8 cellular contexts compared by ENCODE assay signal in the genomic region with DNA sequence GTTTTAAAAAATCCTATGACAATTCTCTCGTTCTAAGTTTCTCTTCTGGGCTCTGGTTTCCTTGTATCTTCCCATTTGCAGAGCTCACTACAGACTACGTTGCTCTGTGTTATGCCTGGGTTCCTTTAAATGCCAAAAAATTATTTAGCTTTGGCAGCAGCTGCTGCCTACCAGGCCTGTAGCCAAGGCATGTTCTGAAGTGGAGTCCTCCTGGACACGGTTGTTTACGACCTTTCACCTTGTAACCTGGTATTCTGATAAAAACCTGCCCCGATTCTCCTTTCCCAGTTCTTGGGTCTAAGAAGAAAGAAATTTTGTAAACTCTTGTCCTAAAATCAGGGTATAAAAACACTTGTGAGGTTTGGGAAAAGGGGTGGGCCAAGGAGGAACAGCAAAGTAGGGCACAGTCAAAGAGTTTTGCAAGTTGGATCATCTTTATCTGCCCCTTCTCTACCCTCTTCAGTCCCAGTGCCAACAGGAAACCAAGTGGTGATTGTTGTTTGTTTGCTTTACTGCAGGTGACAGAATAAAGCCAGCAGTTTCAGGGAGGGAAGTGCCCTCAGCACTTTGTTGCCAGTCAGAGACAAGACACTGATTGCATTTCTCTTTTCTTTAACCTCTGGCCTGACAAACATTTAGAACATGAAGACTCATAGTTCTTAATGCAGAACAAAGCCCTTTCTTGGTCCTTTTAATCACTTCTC. TPM values are rescaled to one million over a fixed set of nuclear protein-coding genes. Genes with fewer than 3 reads are reported as not detected.
DNase-seq lines count a peak whose midpoint lies in the region; ATAC-seq and TF ChIP-seq lines count a peak whose summit lies in the region.
"Had no signal": no experiment of that assay in that cellular context is flagged by ENCODE, and none has a peak within 500 bp of the region (broad histone marks: within the 10 kb centered on the region; RNA-seq: fewer than 3 reads in every experiment).

No MANE protein-coding gene starts in this region.

- TF ChIP-seq POLR2A in heart left ventricle (IDR thresholded peaks at IDR 0.05), result peak in 1 of 2 donors; percentile 28

- no peak for TF ChIP-seq CTCF in heart left ventricle (IDR thresholded peaks at IDR 0.05)

- H3K4me1 Mint-ChIP-seq in T-helper 2 cell treated with Interferon-gamma antibody and Interleukin-4, amounts not matched to agents 5 μg/mL and 100 μg/mL, for 36 hours (ENCODE audit: low read depth), result peaks cover 38% of the 10 kb centered on the region
- H3K4me1 Mint-ChIP-seq in stimulated activated naive B cell treated with anti-CD40 and anti-IgM and Interleukin-4, amounts not matched to agents 10 μg/mL and 1 μg/mL and 100 μg/mL, for 72 hours, result peaks cover 38 to 52% of the 10 kb centered on the region in 2 donors

- H3K36me3 Mint-ChIP-seq in T-helper 2 cell treated with Interferon-gamma antibody and Interleukin-4, amounts not matched to agents 5 μg/mL and 100 μg/mL, for 36 hours (ENCODE audit: low read depth), result peaks cover 20% of the 10 kb centered on the region
- H3K36me3 Mint-ChIP-seq in stimulated activated naive B cell treated with anti-CD40 and anti-IgM and Interleukin-4, amounts not matched to agents 10 μg/mL and 1 μg/mL and 100 μg/mL, for 72 hours, result peaks cover 14 to 21% of the 10 kb centered on the region in 2 donors

- H3K9me3 Mint-ChIP-seq in T-helper 2 cell treated with Interferon-gamma antibody and Interleukin-4, amounts not matched to agents 5 μg/mL and 100 μg/mL, for 36 hours, result no peaks in the 10 kb centered on the region
- H3K9me3 Mint-ChIP-seq in stimulated activated naive B cell treated with anti-CD40 and anti-IgM and Interleukin-4, amounts not matched to agents 10 μg/mL and 1 μg/mL and 100 μg/mL, for 72 hours, result no peaks in the 10 kb centered on the region

- ATAC-seq in heart left ventricle, result peak; percentile 31 to 43 (median 36)
- peak; percentile 8 to 17 for ATAC-seq in stimulated activated naive B cell treated with anti-CD40 and anti-IgM and Interleukin-4, amounts not matched to agents 10 μg/mL and 1 μg/mL and 100 μg/mL, for 72 hours (replicated peaks)
- no peak for ATAC-seq in GM21619 (IDR thresholded peaks at IDR 0.05; ENCODE audit: unreplicated experiment)

- H3K4me1 ChIP-seq in heart left ventricle, result peaks cover 3 to 60% (median 26%) of the 10 kb centered on the region in 12 donors

- peaks cover 3 to 13% (median 11%) of the 10 kb centered on the region in 9 donors for H3K36me3 ChIP-seq in heart left ventricle

- DNase-seq in NAMALWA (ENCODE audit: low spot score) (peak; percentile 39), heart left ventricle (peak in 1 of 5 donors; percentile 70), SKM-1 treated with dmso at 0.1 percent for 144 hours (lab: John Stamatoyannopoulos, UW; ENCODE audit: unreplicated experiment) (no peak), HuH-7.5 (ENCODE audit: low spot score) (no peak)
- DNase-seq in T-helper 2 cell treated with Interferon-gamma antibody and Interleukin-4, amounts not matched to agents 5 μg/mL and 100 μg/mL, for 36 hours (ENCODE audit: low spot score), result no peak
- DNase-seq in stimulated activated naive B cell treated with anti-CD40 and anti-IgM and Interleukin-4, amounts not matched to agents 10 μg/mL and 1 μg/mL and 100 μg/mL, for 72 hours, result no peak
- DNase-seq: IMR-90 had no signal

- H3K27me3 Mint-ChIP-seq in T-helper 2 cell treated with Interferon-gamma antibody and Interleukin-4, amounts not matched to agents 5 μg/mL and 100 μg/mL, for 36 hours (ENCODE audit: low read depth), result no peaks in the 10 kb centered on the region
- no peaks in the 10 kb centered on the region for H3K27me3 Mint-ChIP-seq in stimulated activated naive B cell treated with anti-CD40 and anti-IgM and Interleukin-4, amounts not matched to agents 10 μg/mL and 1 μg/mL and 100 μg/mL, for 72 hours

- H3K27ac ChIP-seq in heart left ventricle, result peak overlapping the region; percentile 68 to 98 (median 96)

- H3K27ac Mint-ChIP-seq in T-helper 2 cell treated with Interferon-gamma antibody and Interleukin-4, amounts not matched to agents 5 μg/mL and 100 μg/mL, for 36 hours, result peak overlapping the region; percentile 79
- H3K27ac Mint-ChIP-seq in stimulated activated naive B cell treated with anti-CD40 and anti-IgM and Interleukin-4, amounts not matched to agents 10 μg/mL and 1 μg/mL and 100 μg/mL, for 72 hours, result peak overlapping the region; percentile 90

- 3 to 16% (median 11%) methylated on average over 5 of the region's 5 CpGs for WGBS in heart left ventricle, 4 donors

- no peaks in the 10 kb centered on the region for H3K9me3 ChIP-seq in heart left ventricle

- H3K27me3 ChIP-seq in heart left ventricle, result no peaks in the 10 kb centered on the region

- H3K4me3 Mint-ChIP-seq in T-helper 2 cell treated with Interferon-gamma antibody and Interleukin-4, amounts not matched to agents 5 μg/mL and 100 μg/mL, for 36 hours, result peak overlapping the region; percentile 66
- peak overlapping the region in 1 of 2 donors; percentile 73 for H3K4me3 Mint-ChIP-seq in stimulated activated naive B cell treated with anti-CD40 and anti-IgM and Interleukin-4, amounts not matched to agents 10 μg/mL and 1 μg/mL and 100 μg/mL, for 72 hours

- intact Hi-C loops in heart left ventricle (cut with DNase I), result loop anchor here in 1 of 10 donors (5.0 kb wide), 1 partner anchor 37 kb away; the partner anchor contains the start of genes ANKRD34A and POLR3GL

- peak overlapping the region in 11 of 12 donors; percentile 11 to 94 (median 64) for H3K4me3 ChIP-seq in heart left ventricle

RNA-seq across cellular contexts. Expression of gene TXNIP, which starts 3.1 kb away (rescaled TPM):
- total RNA-seq in heart left ventricle, result 1,000 to 10,000 TPM in 4 of 9 donors, 100 to 1,000 TPM in 5; 489 to 1,925 (median 1,000) TPM
- 100 to 1,000 TPM; 222 to 597 TPM for polyA plus RNA-seq in heart left ventricle

RNA-seq across cellular contexts. Expression of gene HJV, which starts 22.1 kb away (rescaled TPM):
- total RNA-seq in heart left ventricle, result 100 to 1,000 TPM in 3 of 9 donors, 10 to 100 TPM in 6; 21.8 to 125 (median 79.5) TPM
- 10 to 100 TPM in 1 of 2 donors, under 1 TPM in 1; 0.62 to 37.7 TPM for polyA plus RNA-seq in heart left ventricle
- total RNA-seq: IMR-90 had no signal
- polyA plus RNA-seq: IMR-90 had no signal

RNA-seq across cellular contexts. Expression of gene POLR3GL, which starts 35.0 kb away (rescaled TPM):
- total RNA-seq in heart left ventricle, result 10 to 100 TPM; 30.2 to 45.7 (median 36.0) TPM
- polyA plus RNA-seq in heart left ventricle, result 10 to 100 TPM; 45.8 to 69.4 TPM

RNA-seq across cellular contexts. Expression of gene ANKRD34A, which starts 35.1 kb away (rescaled TPM):
- total RNA-seq in heart left ventricle, result 1 to 10 TPM; 1.0 to 3.5 (median 1.7) TPM
- 1 to 10 TPM in 1 of 2 donors, under 1 TPM in 1; 0.65 to 1.9 TPM for polyA plus RNA-seq in heart left ventricle

RNA-seq across cellular contexts. Expression of gene LIX1L, which starts 41.7 kb away (rescaled TPM):
- 10 to 100 TPM; 21.7 to 31.5 (median 26.4) TPM for total RNA-seq in heart left ventricle
- 10 to 100 TPM in 1 of 2 donors, 1 to 10 TPM in 1; 7.0 to 13.4 TPM for polyA plus RNA-seq in heart left ventricle
